In genomic region chr14:21486640-21487087, GRCh38 we compare ENCODE assay signal across 19 cellular contexts. TPM values are rescaled to one million over a fixed set of nuclear protein-coding genes. Genes with fewer than 3 reads are reported as not detected.
A peak's percentile ranks its signal among the peaks of the same experiment; 100 is the strongest.
DNase-seq lines count a peak whose midpoint lies in the region; ATAC-seq and TF ChIP-seq lines count a peak whose summit lies in the region.
"Had no signal": no experiment of that assay in that cellular context is flagged by ENCODE, and none has a peak within 500 bp of the region (broad histone marks: within the 10 kb centered on the region; RNA-seq: fewer than 3 reads in every experiment).

No MANE protein-coding gene starts in this region.

- peaks cover 18% of the 10 kb centered on the region for H3K79me2 ChIP-seq in ACC112 (ENCODE audit: control insufficient read depth, insufficient read depth, low read length, unreplicated experiment)
- peaks cover 33% of the 10 kb centered on the region for H3K79me2 ChIP-seq in mammary epithelial cell (ENCODE audit: insufficient read depth, low read length)

- no peaks in the 10 kb centered on the region for H3K27me3 ChIP-seq in ACC112 (ENCODE audit: insufficient read depth, low read length)
- no peaks in the 10 kb centered on the region for H3K27me3 ChIP-seq in mammary epithelial cell (ENCODE audit: insufficient read depth, low read length)
- H3K27me3 ChIP-seq: right atrium auricular region had no signal

- H3K27ac ChIP-seq in ACC112 (ENCODE audit: low read depth, low read length) (peak overlapping the region; percentile 8; the same call in 1 of the 2 replicates), mammary epithelial cell (ENCODE audit: insufficient read depth, low read depth, low read length) (no peak overlapping the region)
- H3K27ac ChIP-seq: right atrium auricular region, VCaP had no signal

- no peak overlapping the region for H3K4me2 ChIP-seq in mammary epithelial cell (ENCODE audit: insufficient read depth, low read depth, low read length)

- no peaks in the 10 kb centered on the region for H3K9me3 ChIP-seq in mammary epithelial cell (replicated peaks; ENCODE audit: insufficient read depth, low read length)
- H3K9me3 ChIP-seq: Caco-2, right atrium auricular region had no signal

- no peak for ATAC-seq in HG03342 (IDR thresholded peaks at IDR 0.05; ENCODE audit: unreplicated experiment)
- ATAC-seq: stimulated activated naive CD8-positive, alpha-beta T cell treated with anti-CD3 and anti-CD28 coated beads, Interleukin-15, amount 100 ng/mL, for 72 hours had no signal

- peak; percentile 71 for DNase-seq in GM03348 (ENCODE audit: low spot score)
- peak; percentile 11 for DNase-seq in amniotic stem cell (lab: John Stamatoyannopoulos, UW)
- peak; percentile 37 for DNase-seq in fibroblast of the conjunctiva (ENCODE audit: low read depth)
- no peak for DNase-seq in mammary epithelial cell
- no peak for DNase-seq in NCI-H1105 treated with DMSO at 0.1 percent for 48 hours (lab: John Stamatoyannopoulos, UW)
- DNase-seq in midbrain (lab: John Stamatoyannopoulos, UW): no peak
- DNase-seq: ACHN; activated CD4-positive, alpha-beta T cell treated with anti-CD3 and anti-CD28 coated beads, Interleukin-2, amount 50 U/mL, for 48 hours; amygdala; Caco-2; head of caudate nucleus; NCI-H1048; NCI-H2081 treated with DMSO at 0.1 percent for 48 hours; NCI-H524; stimulated activated naive CD8-positive, alpha-beta T cell treated with anti-CD3 and anti-CD28 coated beads, Interleukin-15, amount 100 ng/mL, for 72 hours had no signal

- CTCF ChIA-PET in mammary epithelial cell (lab: Charles Lee; ENCODE audit: low non-redundant PET): no interaction called here

- H4K20me1 ChIP-seq in mammary epithelial cell (ENCODE audit: insufficient read depth, low read length): no peaks in the 10 kb centered on the region

- in situ Hi-C loops in mammary epithelial cell (cut with MboI; ENCODE audit: low sequenced_read_pairs in 2 of 2): no loop called here

- H3K36me3 ChIP-seq in ACC112 (ENCODE audit: insufficient read depth, low read length): peaks cover 23% of the 10 kb centered on the region
- H3K36me3 ChIP-seq in mammary epithelial cell (ENCODE audit: insufficient read depth, low read length): peaks cover 8% of the 10 kb centered on the region

- 95% methylated on average over 1 of the region's 1 CpG for whole genome bisulfite sequencing in mammary epithelial cell (ENCODE audit: low coverage, missing lambda C conversion rate)

- TF ChIP-seq CTCF in mammary epithelial cell (conservative IDR thresholded peaks at IDR 0.05 in 1 of 2, IDR thresholded peaks at IDR 0.05 in 1 of 2; ENCODE audit: extremely low read depth in 1 of 2, insufficient read depth in 1 of 2, low read depth in 1 of 2, low read length in 2 of 2): no peak

- intact Hi-C loops in mammary epithelial cell (cut with micrococcal nuclease): no loop called here

- no peak overlapping the region for H3K9ac ChIP-seq in mammary epithelial cell (ENCODE audit: insufficient read depth, low read length)

- no peak overlapping the region for H2AFZ ChIP-seq in ACC112 (ENCODE audit: low read length, unreplicated experiment)
- no peak overlapping the region for H2AFZ ChIP-seq in mammary epithelial cell (ENCODE audit: low read depth, low read length)

- no TSS peak for BruUV-seq in mammary epithelial cell (replicated peaks; lab: Mats Ljungman, UMichigan)

- dilution Hi-C loops in mammary epithelial cell (cut with HindIII; ENCODE audit: low sequenced_read_pairs): no loop called here

- H3K4me3 ChIP-seq in ACC112 (ENCODE audit: low read depth, low read length) (no peak overlapping the region), mammary epithelial cell (replicated peaks in 1 of 3; ENCODE audit: insufficient read depth in 1 of 3, low read depth in 2 of 3, low read length in 3 of 3) (no peak overlapping the region)
- H3K4me3 ChIP-seq: right atrium auricular region had no signal

- H3K4me1 ChIP-seq in ACC112 (ENCODE audit: control insufficient read depth, insufficient read depth, low read length, unreplicated experiment) (peaks cover 7% of the 10 kb centered on the region), mammary epithelial cell (ENCODE audit: insufficient read depth, low read length) (no peaks in the 10 kb centered on the region)
- H3K4me1 ChIP-seq: Caco-2, right atrium auricular region had no signal

RNA-seq across cellular contexts. Expression of gene TOX4, which starts 9.7 kb away (rescaled TPM):
- total RNA-seq in mammary epithelial cell: 10 to 100 TPM; 37.7 to 75.8 TPM
- 82.6 TPM for polyA plus RNA-seq in mammary epithelial cell
- polyA minus RNA-seq in mammary epithelial cell: 30.0 TPM

RNA-seq across cellular contexts. Expression of gene RAB2B, which starts 9.9 kb away (rescaled TPM):
- 10 to 100 TPM; 17.6 to 21.8 TPM for total RNA-seq in mammary epithelial cell
- 8.0 TPM for polyA plus RNA-seq in mammary epithelial cell
- polyA minus RNA-seq in mammary epithelial cell: 7.1 TPM

RNA-seq across cellular contexts. Expression of gene METTL3, which starts 24.5 kb away (rescaled TPM):
- 10 to 100 TPM; 40.3 to 43.3 TPM for total RNA-seq in mammary epithelial cell
- 69.3 TPM for polyA plus RNA-seq in mammary epithelial cell
- polyA minus RNA-seq in mammary epithelial cell: 59.5 TPM

RNA-seq across cellular contexts. Expression of gene CHD8, which starts 30.7 kb away (rescaled TPM):
- total RNA-seq in mammary epithelial cell: 10 to 100 TPM; 69.2 to 76.0 TPM
- 15.7 TPM for polyA plus RNA-seq in mammary epithelial cell
- 330 TPM for polyA minus RNA-seq in mammary epithelial cell

RNA-seq across cellular contexts. Expression of gene SALL2, which starts 39.5 kb away (rescaled TPM):
- total RNA-seq in mammary epithelial cell: 1 to 10 TPM; 3.2 to 3.3 TPM
- polyA plus RNA-seq in mammary epithelial cell: 2.1 TPM
- 9.1 TPM for polyA minus RNA-seq in mammary epithelial cell

Comparison
In these comparisons a context has a peak if more than half of its experiments do, and no peak if none do; other contexts are left out.
1. DNase-seq: peak in GM03348 (single experiment), amniotic stem cell (single experiment) and fibroblast of the conjunctiva (single experiment); none in mammary epithelial cell (single experiment), NCI-H1105 treated with DMSO at 0.1 percent for 48 hours (single experiment) and midbrain (single experiment).